ENCODE assay signal across 14 cellular contexts in the genomic region with DNA sequence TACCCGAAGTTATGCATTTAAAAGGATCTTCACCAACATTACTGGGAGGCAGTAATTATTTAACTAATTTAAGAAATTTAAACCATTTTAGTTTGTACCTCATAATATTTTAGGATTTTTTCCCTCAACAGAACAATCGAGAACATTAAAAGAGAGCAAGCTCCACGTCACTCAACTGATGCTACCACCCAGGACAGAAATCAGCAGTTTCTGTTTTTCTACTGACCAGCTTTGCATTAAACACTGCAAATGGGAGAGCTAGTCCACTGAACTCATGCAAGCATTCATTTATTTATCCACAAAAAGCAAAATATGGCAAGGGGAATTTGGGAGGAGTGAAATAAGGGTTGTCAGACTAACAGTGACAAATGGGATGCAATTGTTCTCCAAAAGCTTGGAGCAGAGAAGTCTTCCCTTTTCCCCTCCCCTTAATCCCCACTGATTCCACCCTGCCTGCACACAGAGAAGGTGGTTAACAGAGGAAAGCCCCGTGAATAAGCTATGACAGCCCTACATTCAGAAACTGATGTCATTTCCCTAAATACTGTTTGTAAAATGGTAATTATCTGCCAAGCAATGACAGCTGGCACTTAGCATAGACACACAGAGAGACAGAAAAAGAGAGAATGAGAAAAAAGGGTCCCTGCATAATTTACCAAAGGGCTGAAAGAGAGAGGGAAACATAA.
DNase-seq lines count a peak whose midpoint lies in the region; ATAC-seq, FAIRE-seq and TF ChIP-seq lines count a peak whose summit lies in the region.
"Had no signal": no experiment of that assay in that cellular context is flagged by ENCODE, and none has a peak within 500 bp of the region (broad histone marks: within the 10 kb centered on the region; RNA-seq: fewer than 3 reads in every experiment).

No MANE protein-coding gene starts in this region.

- H3K9me3 ChIP-seq in pancreas: no peaks in the 10 kb centered on the region

- intact Hi-C loops in pancreas (cut with DNase I): no loop called here

- no peak for FAIRE-seq in pancreas (lab: Jason Lieb, UNC)
- FAIRE-seq: endometrium had no signal

- no peaks in the 10 kb centered on the region for H3K27me3 ChIP-seq in pancreas

- no peak overlapping the region for H3K4me3 ChIP-seq in pancreas

- H3K4me1 ChIP-seq in pancreas: no peaks in the 10 kb centered on the region

- no peak for TF ChIP-seq CTCF in pancreas (IDR thresholded peaks at IDR 0.05)

- DNase-seq in NCI-H748 (lab: John Stamatoyannopoulos, UW; ENCODE audit: unreplicated experiment): peak; percentile 70
- no peak for DNase-seq in activated T-cell treated with anti-CD3 and anti-CD28 coated beads, Interleukin-2, amount 50 U/mL, for 48 hours
- DNase-seq in stimulated activated CD4-positive, alpha-beta T cell treated with anti-CD3 and anti-CD28 coated beads, Interleukin-1b, Interleukin-23, amount 100 ng/mL, for 48 hours: no peak
- DNase-seq in dermis blood vessel endothelial cell: no peak
- DNase-seq in pancreas: no peak
- DNase-seq: activated CD4-positive, alpha-beta T cell treated with anti-CD3 and anti-CD28 coated beads, Interleukin-2, amount 50 U/mL, for 48 hours; amygdala; CD4-positive, alpha-beta memory T cell; NCI-H2029; stimulated activated naive CD4-positive, alpha-beta T cell had no signal

- ATAC-seq in GM18517 (IDR thresholded peaks at IDR 0.05; ENCODE audit: unreplicated experiment) (peak; percentile 69), GM21526 (IDR thresholded peaks at IDR 0.05; ENCODE audit: low FRiP score, unreplicated experiment) (peak; percentile 49), HG03175 (IDR thresholded peaks at IDR 0.05; ENCODE audit: unreplicated experiment) (peak; percentile 66), pancreas (no peak)

- 61% methylated on average over 4 of the region's 4 CpGs for WGBS in pancreas, 2 donors

- H3K27ac ChIP-seq in pancreas: no peak overlapping the region

- no peaks in the 10 kb centered on the region for H3K36me3 ChIP-seq in pancreas

Comparison
In these comparisons a context has a peak if more than half of its experiments do, and no peak if none do; other contexts are left out.
1. ATAC-seq: peak in GM18517 (single experiment), GM21526 (single experiment) and HG03175 (single experiment); none in pancreas (0 of 4).